12 cellular contexts compared by ENCODE assay signal in the genomic region with DNA sequence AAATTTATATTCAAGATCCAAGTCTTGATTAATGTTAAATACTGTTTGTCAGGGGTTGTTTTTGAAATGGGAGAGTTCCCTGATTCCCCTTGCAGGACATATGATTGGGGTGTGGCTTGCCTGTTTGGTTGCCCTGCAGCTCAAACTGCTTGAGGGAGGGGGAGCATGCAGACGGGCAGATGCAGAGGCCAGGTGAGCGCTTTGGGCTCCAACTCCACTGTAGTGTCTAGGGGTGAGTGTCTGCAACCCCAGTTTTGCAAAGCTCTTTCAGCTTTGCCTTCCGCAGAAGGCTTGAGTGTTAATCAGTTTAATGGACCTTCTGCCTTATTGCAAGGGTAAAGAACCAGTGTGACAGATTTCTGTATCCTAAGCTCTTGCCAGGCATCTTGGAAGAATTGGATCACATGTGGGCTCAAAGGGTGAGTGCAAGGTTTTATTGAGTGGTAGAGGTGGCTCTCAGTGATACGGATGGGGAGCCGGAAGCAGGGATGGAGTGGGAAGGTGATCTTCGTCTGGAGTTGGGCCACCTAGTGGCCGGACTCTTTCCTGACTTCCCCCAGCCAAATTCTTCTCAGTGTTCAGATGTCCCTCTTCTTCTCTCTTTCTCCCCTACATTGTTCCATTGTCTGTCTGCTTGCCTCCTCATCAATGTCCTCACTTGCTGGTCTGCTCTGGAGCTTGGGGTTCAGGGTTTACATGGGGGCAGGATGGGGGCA.
A peak's percentile ranks its signal among the peaks of the same experiment; 100 is the strongest.
DNase-seq lines count a peak whose midpoint lies in the region; TF ChIP-seq lines count a peak whose summit lies in the region.
"Had no signal": no experiment of that assay in that cellular context is flagged by ENCODE, and none has a peak within 500 bp of the region (broad histone marks: within the 10 kb centered on the region; RNA-seq: fewer than 3 reads in every experiment).

No MANE protein-coding gene starts in this region.

- no peak overlapping the region for H3K4me3 Mint-ChIP-seq in activated CD4-positive, alpha-beta memory T cell treated with anti-CD3 and anti-CD28 coated beads, Interleukin-2, amount 10 ng/mL, durations not matched to agents 7 days and 5 days

- H3K27me3 Mint-ChIP-seq in activated CD4-positive, alpha-beta memory T cell treated with anti-CD3 and anti-CD28 coated beads, Interleukin-2, amount 10 ng/mL, durations not matched to agents 7 days and 5 days: no peaks in the 10 kb centered on the region

- H3K9me3 Mint-ChIP-seq in activated CD4-positive, alpha-beta memory T cell treated with anti-CD3 and anti-CD28 coated beads, Interleukin-2, amount 10 ng/mL, durations not matched to agents 7 days and 5 days: peaks cover 10% of the 10 kb centered on the region

- no peaks in the 10 kb centered on the region for H3K4me1 Mint-ChIP-seq in activated CD4-positive, alpha-beta memory T cell treated with anti-CD3 and anti-CD28 coated beads, Interleukin-2, amount 10 ng/mL, durations not matched to agents 7 days and 5 days

- H3K36me3 Mint-ChIP-seq in activated CD4-positive, alpha-beta memory T cell treated with anti-CD3 and anti-CD28 coated beads, Interleukin-2, amount 10 ng/mL, durations not matched to agents 7 days and 5 days (ENCODE audit: low read depth): no peaks in the 10 kb centered on the region

- peak; percentile 21 for DNase-seq in DMS 273 (lab: John Stamatoyannopoulos, UW; ENCODE audit: unreplicated experiment)
- DNase-seq in DMS 273 treated with DMSO at 0.1 percent for 48 hours (lab: John Stamatoyannopoulos, UW): no peak
- peak; percentile 15 for DNase-seq in KBM-7
- DNase-seq in choroid plexus epithelial cell (ENCODE audit: low read depth): no peak
- no peak for DNase-seq in retinal pigment epithelial cell (ENCODE audit: low read depth)
- no peak for DNase-seq in glomerular visceral epithelial cell (ENCODE audit: extremely low spot score)
- no peak for DNase-seq in activated CD4-positive, alpha-beta memory T cell treated with anti-CD3 and anti-CD28 coated beads, Interleukin-2, amount 10 ng/mL, durations not matched to agents 7 days and 5 days
- no peak for DNase-seq in NCI-H146 treated with DMSO at 0.1 percent for 48 hours (lab: John Stamatoyannopoulos, UW; ENCODE audit: unreplicated experiment)
- DNase-seq: activated T-cell treated with anti-CD3 and anti-CD28 coated beads, Interleukin-2, amount 50 U/mL, for 48 hours; head of caudate nucleus; T-helper 1 cell had no signal

- POLR2A ChIA-PET in activated CD4-positive, alpha-beta memory T cell treated with anti-CD3 and anti-CD28 coated beads, Interleukin-2, amount 10 ng/mL, durations not matched to agents 7 days and 5 days (lab: Charles Lee): no interaction called here

- in situ Hi-C loops in KBM-7 (cut with MboI; ENCODE audit: low pct_unique_long_range_greater_than_20kb, low sequenced_read_pairs): no loop called here

- TF ChIP-seq CTCF in choroid plexus epithelial cell (conservative IDR thresholded peaks at IDR 0.05; ENCODE audit: low read depth, low read length) (peak; percentile 50), retinal pigment epithelial cell (conservative IDR thresholded peaks at IDR 0.05; ENCODE audit: low read depth, low read length) (peak; percentile 48)

- H3K27ac Mint-ChIP-seq in activated CD4-positive, alpha-beta memory T cell treated with anti-CD3 and anti-CD28 coated beads, Interleukin-2, amount 10 ng/mL, durations not matched to agents 7 days and 5 days: no peak overlapping the region

- no peak overlapping the region for H3K4me3 ChIP-seq in choroid plexus epithelial cell (ENCODE audit: low read depth, low read length)
- H3K4me3 ChIP-seq in retinal pigment epithelial cell (ENCODE audit: low read length): no peak overlapping the region
- H3K4me3 ChIP-seq: thoracic aorta had no signal

- CTCF ChIA-PET in activated CD4-positive, alpha-beta memory T cell treated with anti-CD3 and anti-CD28 coated beads, Interleukin-2, amount 10 ng/mL, durations not matched to agents 7 days and 5 days (lab: Charles Lee): no interaction called here

Comparison
In these comparisons a context has a peak if more than half of its experiments do, and no peak if none do; other contexts are left out.
1. DNase-seq: peak in DMS 273 (single experiment) and KBM-7 (single experiment); none in DMS 273 treated with DMSO at 0.1 percent for 48 hours (single experiment), choroid plexus epithelial cell (single experiment), retinal pigment epithelial cell (single experiment), glomerular visceral epithelial cell (single experiment), activated CD4-positive, alpha-beta memory T cell treated with anti-CD3 and anti-CD28 coated beads, Interleukin-2, amount 10 ng/mL, durations not matched to agents 7 days and 5 days (single experiment) and NCI-H146 treated with DMSO at 0.1 percent for 48 hours (single experiment).